1 cellular context compared by ENCODE assay signal in genomic region chr6:117089604-117090003, GRCh38.
TF ChIP-seq lines count a peak whose summit lies in the region.

No MANE protein-coding gene starts in this region.

TF ChIP-seq in HEK293, 187 proteins besides CTCF, POLR2A, EP300 and RAD21 (continued from another document and continues in another):
- TF ChIP-seq, protein P1, sequence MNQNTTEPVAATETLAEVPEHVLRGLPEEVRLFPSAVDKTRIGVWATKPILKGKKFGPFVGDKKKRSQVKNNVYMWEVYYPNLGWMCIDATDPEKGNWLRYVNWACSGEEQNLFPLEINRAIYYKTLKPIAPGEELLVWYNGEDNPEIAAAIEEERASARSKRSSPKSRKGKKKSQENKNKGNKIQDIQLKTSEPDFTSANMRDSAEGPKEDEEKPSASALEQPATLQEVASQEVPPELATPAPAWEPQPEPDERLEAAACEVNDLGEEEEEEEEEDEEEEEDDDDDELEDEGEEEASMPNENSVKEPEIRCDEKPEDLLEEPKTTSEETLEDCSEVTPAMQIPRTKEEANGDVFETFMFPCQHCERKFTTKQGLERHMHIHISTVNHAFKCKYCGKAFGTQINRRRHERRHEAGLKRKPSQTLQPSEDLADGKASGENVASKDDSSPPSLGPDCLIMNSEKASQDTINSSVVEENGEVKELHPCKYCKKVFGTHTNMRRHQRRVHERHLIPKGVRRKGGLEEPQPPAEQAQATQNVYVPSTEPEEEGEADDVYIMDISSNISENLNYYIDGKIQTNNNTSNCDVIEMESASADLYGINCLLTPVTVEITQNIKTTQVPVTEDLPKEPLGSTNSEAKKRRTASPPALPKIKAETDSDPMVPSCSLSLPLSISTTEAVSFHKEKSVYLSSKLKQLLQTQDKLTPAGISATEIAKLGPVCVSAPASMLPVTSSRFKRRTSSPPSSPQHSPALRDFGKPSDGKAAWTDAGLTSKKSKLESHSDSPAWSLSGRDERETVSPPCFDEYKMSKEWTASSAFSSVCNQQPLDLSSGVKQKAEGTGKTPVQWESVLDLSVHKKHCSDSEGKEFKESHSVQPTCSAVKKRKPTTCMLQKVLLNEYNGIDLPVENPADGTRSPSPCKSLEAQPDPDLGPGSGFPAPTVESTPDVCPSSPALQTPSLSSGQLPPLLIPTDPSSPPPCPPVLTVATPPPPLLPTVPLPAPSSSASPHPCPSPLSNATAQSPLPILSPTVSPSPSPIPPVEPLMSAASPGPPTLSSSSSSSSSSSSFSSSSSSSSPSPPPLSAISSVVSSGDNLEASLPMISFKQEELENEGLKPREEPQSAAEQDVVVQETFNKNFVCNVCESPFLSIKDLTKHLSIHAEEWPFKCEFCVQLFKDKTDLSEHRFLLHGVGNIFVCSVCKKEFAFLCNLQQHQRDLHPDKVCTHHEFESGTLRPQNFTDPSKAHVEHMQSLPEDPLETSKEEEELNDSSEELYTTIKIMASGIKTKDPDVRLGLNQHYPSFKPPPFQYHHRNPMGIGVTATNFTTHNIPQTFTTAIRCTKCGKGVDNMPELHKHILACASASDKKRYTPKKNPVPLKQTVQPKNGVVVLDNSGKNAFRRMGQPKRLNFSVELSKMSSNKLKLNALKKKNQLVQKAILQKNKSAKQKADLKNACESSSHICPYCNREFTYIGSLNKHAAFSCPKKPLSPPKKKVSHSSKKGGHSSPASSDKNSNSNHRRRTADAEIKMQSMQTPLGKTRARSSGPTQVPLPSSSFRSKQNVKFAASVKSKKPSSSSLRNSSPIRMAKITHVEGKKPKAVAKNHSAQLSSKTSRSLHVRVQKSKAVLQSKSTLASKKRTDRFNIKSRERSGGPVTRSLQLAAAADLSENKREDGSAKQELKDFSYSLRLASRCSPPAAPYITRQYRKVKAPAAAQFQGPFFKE (tag by site-specific recombination; IDR thresholded peaks at IDR 0.05; ENCODE audit: borderline replicate concordance), result no peak
- TF ChIP-seq, protein P2, sequence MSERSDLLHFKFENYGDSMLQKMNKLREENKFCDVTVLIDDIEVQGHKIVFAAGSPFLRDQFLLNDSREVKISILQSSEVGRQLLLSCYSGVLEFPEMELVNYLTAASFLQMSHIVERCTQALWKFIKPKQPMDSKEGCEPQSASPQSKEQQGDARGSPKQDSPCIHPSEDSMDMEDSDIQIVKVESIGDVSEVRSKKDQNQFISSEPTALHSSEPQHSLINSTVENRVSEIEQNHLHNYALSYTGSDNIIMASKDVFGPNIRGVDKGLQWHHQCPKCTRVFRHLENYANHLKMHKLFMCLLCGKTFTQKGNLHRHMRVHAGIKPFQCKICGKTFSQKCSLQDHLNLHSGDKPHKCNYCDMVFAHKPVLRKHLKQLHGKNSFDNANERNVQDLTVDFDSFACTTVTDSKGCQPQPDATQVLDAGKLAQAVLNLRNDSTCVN (tag by site-specific recombination; optimal IDR thresholded peaks at IDR 0.05), result no peak
- TF ChIP-seq, protein P3, sequence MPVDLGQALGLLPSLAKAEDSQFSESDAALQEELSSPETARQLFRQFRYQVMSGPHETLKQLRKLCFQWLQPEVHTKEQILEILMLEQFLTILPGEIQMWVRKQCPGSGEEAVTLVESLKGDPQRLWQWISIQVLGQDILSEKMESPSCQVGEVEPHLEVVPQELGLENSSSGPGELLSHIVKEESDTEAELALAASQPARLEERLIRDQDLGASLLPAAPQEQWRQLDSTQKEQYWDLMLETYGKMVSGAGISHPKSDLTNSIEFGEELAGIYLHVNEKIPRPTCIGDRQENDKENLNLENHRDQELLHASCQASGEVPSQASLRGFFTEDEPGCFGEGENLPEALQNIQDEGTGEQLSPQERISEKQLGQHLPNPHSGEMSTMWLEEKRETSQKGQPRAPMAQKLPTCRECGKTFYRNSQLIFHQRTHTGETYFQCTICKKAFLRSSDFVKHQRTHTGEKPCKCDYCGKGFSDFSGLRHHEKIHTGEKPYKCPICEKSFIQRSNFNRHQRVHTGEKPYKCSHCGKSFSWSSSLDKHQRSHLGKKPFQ (tag by site-specific recombination; IDR thresholded peaks at IDR 0.05), result no peak
- no peak for TF ChIP-seq ZNF223 (tag by site-specific recombination; IDR thresholded peaks at IDR 0.05)
- TF ChIP-seq ZNF704 (tag by site-specific recombination; IDR thresholded peaks at IDR 0.05), result no peak
- TF ChIP-seq ZNF335 (tag by site-specific recombination; conservative IDR thresholded peaks at IDR 0.05), result no peak
- peak; percentile 69 for TF ChIP-seq ZXDB (tag by site-specific recombination; IDR thresholded peaks at IDR 0.05)
- TF ChIP-seq ZNF76 (tag by site-specific recombination; IDR thresholded peaks at IDR 0.05; ENCODE audit: borderline replicate concordance, low read depth), result no peak
- no peak for TF ChIP-seq ZFP69B (tag by site-specific recombination; IDR thresholded peaks at IDR 0.05)
- no peak for TF ChIP-seq ZBTB17 (tag by site-specific recombination; IDR thresholded peaks at IDR 0.05)
- no peak for TF ChIP-seq MEIS1 (CRISPR knock-in tag; IDR thresholded peaks at IDR 0.05; ENCODE audit: borderline replicate concordance)
- TF ChIP-seq ZNF623 (tag by site-specific recombination; IDR thresholded peaks at IDR 0.05), result peak; percentile 74
- TF ChIP-seq, protein P4, sequence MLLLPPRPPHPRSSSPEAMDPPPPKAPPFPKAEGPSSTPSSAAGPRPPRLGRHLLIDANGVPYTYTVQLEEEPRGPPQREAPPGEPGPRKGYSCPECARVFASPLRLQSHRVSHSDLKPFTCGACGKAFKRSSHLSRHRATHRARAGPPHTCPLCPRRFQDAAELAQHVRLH (tag by site-specific recombination; IDR thresholded peaks at IDR 0.05), result 0 out of 2 replicates have a peak, but pooled peaks have one; percentile 36
- peak; percentile 65; the same call in 1 of the 2 replicates for TF ChIP-seq ZNF266 (tag by site-specific recombination; IDR thresholded peaks at IDR 0.05; ENCODE audit: low read depth)
- peak; percentile 68; the same call in 1 of the 2 replicates for TF ChIP-seq ZNF433 (tag by site-specific recombination; IDR thresholded peaks at IDR 0.05; ENCODE audit: low read depth)
- TF ChIP-seq ZNF707 (tag by site-specific recombination; IDR thresholded peaks at IDR 0.05), result no peak
- TF ChIP-seq ZNF121 (tag by site-specific recombination; IDR thresholded peaks at IDR 0.05), result no peak
- TF ChIP-seq, protein P5, sequence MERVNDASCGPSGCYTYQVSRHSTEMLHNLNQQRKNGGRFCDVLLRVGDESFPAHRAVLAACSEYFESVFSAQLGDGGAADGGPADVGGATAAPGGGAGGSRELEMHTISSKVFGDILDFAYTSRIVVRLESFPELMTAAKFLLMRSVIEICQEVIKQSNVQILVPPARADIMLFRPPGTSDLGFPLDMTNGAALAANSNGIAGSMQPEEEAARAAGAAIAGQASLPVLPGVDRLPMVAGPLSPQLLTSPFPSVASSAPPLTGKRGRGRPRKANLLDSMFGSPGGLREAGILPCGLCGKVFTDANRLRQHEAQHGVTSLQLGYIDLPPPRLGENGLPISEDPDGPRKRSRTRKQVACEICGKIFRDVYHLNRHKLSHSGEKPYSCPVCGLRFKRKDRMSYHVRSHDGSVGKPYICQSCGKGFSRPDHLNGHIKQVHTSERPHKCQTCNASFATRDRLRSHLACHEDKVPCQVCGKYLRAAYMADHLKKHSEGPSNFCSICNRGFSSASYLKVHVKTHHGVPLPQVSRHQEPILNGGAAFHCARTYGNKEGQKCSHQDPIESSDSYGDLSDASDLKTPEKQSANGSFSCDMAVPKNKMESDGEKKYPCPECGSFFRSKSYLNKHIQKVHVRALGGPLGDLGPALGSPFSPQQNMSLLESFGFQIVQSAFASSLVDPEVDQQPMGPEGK (tag by site-specific recombination; IDR thresholded peaks at IDR 0.05), result no peak
- TF ChIP-seq ZNF843 (tag by site-specific recombination; IDR thresholded peaks at IDR 0.05), result no peak
- TF ChIP-seq REST (tag by site-specific recombination; IDR thresholded peaks at IDR 0.05), result peak; percentile 70; the same call in 1 of the 2 replicates
- no peak for TF ChIP-seq ZBTB48 (tag by site-specific recombination; IDR thresholded peaks at IDR 0.05)
- peak; percentile 83; the same call in 1 of the 2 replicates for TF ChIP-seq ZNF140 (tag by site-specific recombination; IDR thresholded peaks at IDR 0.05)
- TF ChIP-seq ZNF292 (tag by site-specific recombination; IDR thresholded peaks at IDR 0.05; ENCODE audit: borderline replicate concordance, low read depth), result 0 out of 2 replicates have a peak, but pooled peaks have one; percentile 26
- TF ChIP-seq, protein P6, sequence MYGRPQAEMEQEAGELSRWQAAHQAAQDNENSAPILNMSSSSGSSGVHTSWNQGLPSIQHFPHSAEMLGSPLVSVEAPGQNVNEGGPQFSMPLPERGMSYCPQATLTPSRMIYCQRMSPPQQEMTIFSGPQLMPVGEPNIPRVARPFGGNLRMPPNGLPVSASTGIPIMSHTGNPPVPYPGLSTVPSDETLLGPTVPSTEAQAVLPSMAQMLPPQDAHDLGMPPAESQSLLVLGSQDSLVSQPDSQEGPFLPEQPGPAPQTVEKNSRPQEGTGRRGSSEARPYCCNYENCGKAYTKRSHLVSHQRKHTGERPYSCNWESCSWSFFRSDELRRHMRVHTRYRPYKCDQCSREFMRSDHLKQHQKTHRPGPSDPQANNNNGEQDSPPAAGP (tag by site-specific recombination; IDR thresholded peaks at IDR 0.05), result no peak
- TF ChIP-seq PRDM1 (tag by site-specific recombination; IDR thresholded peaks at IDR 0.05), result no peak
- TF ChIP-seq IKZF3 (tag by site-specific recombination; IDR thresholded peaks at IDR 0.05), result no peak
- peak; percentile 23; the same call in 1 of the 2 replicates for TF ChIP-seq SP3 (tag by site-specific recombination; IDR thresholded peaks at IDR 0.05)
- peak; percentile 53; the same call in 1 of the 2 replicates for TF ChIP-seq ZNF560 (tag by site-specific recombination; IDR thresholded peaks at IDR 0.05; ENCODE audit: borderline replicate concordance)
- TF ChIP-seq, protein P7, sequence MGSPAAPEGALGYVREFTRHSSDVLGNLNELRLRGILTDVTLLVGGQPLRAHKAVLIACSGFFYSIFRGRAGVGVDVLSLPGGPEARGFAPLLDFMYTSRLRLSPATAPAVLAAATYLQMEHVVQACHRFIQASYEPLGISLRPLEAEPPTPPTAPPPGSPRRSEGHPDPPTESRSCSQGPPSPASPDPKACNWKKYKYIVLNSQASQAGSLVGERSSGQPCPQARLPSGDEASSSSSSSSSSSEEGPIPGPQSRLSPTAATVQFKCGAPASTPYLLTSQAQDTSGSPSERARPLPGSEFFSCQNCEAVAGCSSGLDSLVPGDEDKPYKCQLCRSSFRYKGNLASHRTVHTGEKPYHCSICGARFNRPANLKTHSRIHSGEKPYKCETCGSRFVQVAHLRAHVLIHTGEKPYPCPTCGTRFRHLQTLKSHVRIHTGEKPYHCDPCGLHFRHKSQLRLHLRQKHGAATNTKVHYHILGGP (tag by site-specific recombination; IDR thresholded peaks at IDR 0.05), result no peak
- TF ChIP-seq ZNF600 (tag by site-specific recombination; IDR thresholded peaks at IDR 0.05), result no peak
- TF ChIP-seq ZNF654 (tag by site-specific recombination; IDR thresholded peaks at IDR 0.05; ENCODE audit: low read depth), result peak; percentile 40
- peak; percentile 70; the same call in 1 of the 2 replicates for TF ChIP-seq ZNF202 (tag by site-specific recombination; IDR thresholded peaks at IDR 0.05; ENCODE audit: borderline replicate concordance)
- peak; percentile 96 for TF ChIP-seq ZNF555 (tag by site-specific recombination; conservative IDR thresholded peaks at IDR 0.05)
- TF ChIP-seq ZSCAN30 (tag by site-specific recombination; IDR thresholded peaks at IDR 0.05), result no peak
- TF ChIP-seq ZNF248 (tag by site-specific recombination; IDR thresholded peaks at IDR 0.05), result no peak
- no peak for TF ChIP-seq ZSCAN16 (tag by site-specific recombination; IDR thresholded peaks at IDR 0.05)
- TF ChIP-seq ZNF664 (tag by site-specific recombination; IDR thresholded peaks at IDR 0.05), result peak; percentile 36; the same call in 1 of the 2 replicates
- 0 out of 2 replicates have a peak, but pooled peaks have one; percentile 65 for TF ChIP-seq ZNF514 (tag by site-specific recombination; IDR thresholded peaks at IDR 0.05)
- no peak for TF ChIP-seq KLF10 (tag by site-specific recombination; IDR thresholded peaks at IDR 0.05)
